8 cellular contexts compared by ENCODE assay signal in the genomic region with DNA sequence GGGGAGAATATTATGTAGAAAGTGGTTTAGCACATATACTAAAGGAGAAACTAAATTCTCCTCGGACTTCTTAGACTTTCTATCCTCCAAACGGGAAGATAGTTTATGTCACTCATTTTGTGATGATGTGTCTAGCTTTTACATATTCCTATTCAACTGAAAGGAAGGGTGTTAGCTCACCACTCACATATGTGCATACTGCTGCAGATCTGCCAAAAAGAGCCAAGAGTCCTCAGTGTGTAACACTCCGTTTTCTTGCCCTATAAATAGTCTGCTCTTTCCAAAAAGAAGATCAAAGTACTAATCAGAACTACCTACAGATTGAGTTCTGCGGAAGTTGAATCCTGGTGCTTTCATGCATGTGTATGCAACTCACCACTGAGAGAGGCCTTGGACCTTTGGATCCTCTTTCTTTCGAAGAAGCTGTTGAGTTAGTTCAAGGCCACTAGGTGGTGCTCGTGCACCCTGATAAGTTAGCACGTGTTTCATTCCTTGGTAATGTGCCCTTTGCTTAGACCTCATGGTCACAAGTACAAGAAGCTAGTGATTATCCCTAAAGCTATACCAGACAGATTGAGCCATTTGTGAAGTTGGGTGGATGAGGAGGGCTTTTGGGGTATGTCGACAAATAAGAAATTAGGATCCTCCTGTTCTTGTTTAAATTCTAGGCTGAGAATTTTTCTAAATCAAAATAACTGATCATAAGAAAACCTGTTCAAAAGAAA. TPM values are rescaled to one million over a fixed set of nuclear protein-coding genes. Genes with fewer than 3 reads are reported as not detected.
A peak's percentile ranks its signal among the peaks of the same experiment; 100 is the strongest.
DNase-seq lines count a peak whose midpoint lies in the region; ATAC-seq and TF ChIP-seq lines count a peak whose summit lies in the region.

No MANE protein-coding gene starts in this region.

- ATAC-seq in GM19438 (IDR thresholded peaks at IDR 0.05; ENCODE audit: low read depth, unreplicated experiment): peak; percentile 97
- peak; percentile 88 for ATAC-seq in HG03521 (IDR thresholded peaks at IDR 0.05; ENCODE audit: unreplicated experiment)

- TF ChIP-seq CTCF in coronary artery (IDR thresholded peaks at IDR 0.05) (peak; percentile 51), liver (IDR thresholded peaks at IDR 0.05; ENCODE audit: low read depth, low read length, missing input control) (peak; percentile 85)

- peak overlapping the region in 6 of 7 donors; percentile 3 to 67 (median 31) for H3K27ac Mint-ChIP-seq in CD4-positive, alpha-beta memory T cell
- H3K27ac Mint-ChIP-seq in activated CD4-positive, alpha-beta T cell treated with anti-CD3 and anti-CD28 coated beads, Interleukin-2, amount 10 ng/mL, durations not matched to agents 24 days and 14 days: peak overlapping the region; percentile 55

- H3K36me3 Mint-ChIP-seq in CD4-positive, alpha-beta memory T cell: no peaks in the 10 kb centered on the region
- H3K36me3 Mint-ChIP-seq in activated CD4-positive, alpha-beta T cell treated with anti-CD3 and anti-CD28 coated beads, Interleukin-2, amount 10 ng/mL, durations not matched to agents 24 days and 14 days (ENCODE audit: low read depth): peaks cover 4% of the 10 kb centered on the region

- H3K27ac ChIP-seq in CD4-positive, alpha-beta memory T cell (ENCODE audit: low read depth, low read length): no peak overlapping the region
- H3K27ac ChIP-seq in coronary artery (no peak overlapping the region), liver (ENCODE audit: low read depth in 1 of 2, low read length in 2 of 2) (no peak overlapping the region)

- H3K4me3 ChIP-seq in CD4-positive, alpha-beta memory T cell (ENCODE audit: low read length in 2 of 2): no peak overlapping the region
- H3K4me3 ChIP-seq in coronary artery: no peak overlapping the region
- no peak overlapping the region for H3K4me3 ChIP-seq in liver (ENCODE audit: low read depth in 1 of 3, low read length in 3 of 3)

- peak overlapping the region in 1 of 2 donors; percentile 12 for H3K9ac ChIP-seq in liver (ENCODE audit: low read depth in 1 of 2, low read length in 2 of 2)

- H3K4me3 Mint-ChIP-seq in CD4-positive, alpha-beta memory T cell: no peak overlapping the region
- no peak overlapping the region for H3K4me3 Mint-ChIP-seq in activated CD4-positive, alpha-beta T cell treated with anti-CD3 and anti-CD28 coated beads, Interleukin-2, amount 10 ng/mL, durations not matched to agents 24 days and 14 days

- H3K27me3 ChIP-seq in CD4-positive, alpha-beta memory T cell (ENCODE audit: insufficient read depth, low read length): no peaks in the 10 kb centered on the region
- no peaks in the 10 kb centered on the region for H3K27me3 ChIP-seq in liver (ENCODE audit: control insufficient read depth in 4 of 4, insufficient read depth in 4 of 4, low read length in 3 of 4)

- POLR2A ChIA-PET in CD4-positive, alpha-beta memory T cell (lab: Charles Lee; ENCODE audit: partially characterized antibody): interaction anchor here (0.5 to 3.4 kb wide), 13 partner anchors 9 to 1403 kb away, joined by 3 to 34 read pairs (median 4); partner anchors contain the start of gene RALA

- intact Hi-C loops in CD4-positive, alpha-beta memory T cell (cut with micrococcal nuclease): loop anchor here (1.0 to 5.0 kb wide), 8 partner anchors 9 to 472 kb away; partner anchors contain the start of genes CDK13 and RALA
- intact Hi-C loops in activated CD4-positive, alpha-beta T cell treated with anti-CD3 and anti-CD28 coated beads, Interleukin-2, amount 10 ng/mL, durations not matched to agents 24 days and 14 days (cut with micrococcal nuclease): loop anchor here (1.0 kb wide), 3 partner anchors 162 to 472 kb away; no protein-coding TSS in a partner anchor

- H3K4me1 ChIP-seq in CD4-positive, alpha-beta memory T cell (ENCODE audit: insufficient read depth, low read length): no peaks in the 10 kb centered on the region
- no peaks in the 10 kb centered on the region for H3K4me1 ChIP-seq in liver (ENCODE audit: control insufficient read depth in 4 of 4, insufficient read depth in 4 of 4, low read length in 3 of 4)

- peaks cover 0 to 6% (median 6%) of the 10 kb centered on the region in 4 donors for H3K4me1 Mint-ChIP-seq in CD4-positive, alpha-beta memory T cell
- peaks cover 13% of the 10 kb centered on the region for H3K4me1 Mint-ChIP-seq in activated CD4-positive, alpha-beta T cell treated with anti-CD3 and anti-CD28 coated beads, Interleukin-2, amount 10 ng/mL, durations not matched to agents 24 days and 14 days

- H3K9me3 Mint-ChIP-seq in CD4-positive, alpha-beta memory T cell: no peaks in the 10 kb centered on the region
- H3K9me3 Mint-ChIP-seq in activated CD4-positive, alpha-beta T cell treated with anti-CD3 and anti-CD28 coated beads, Interleukin-2, amount 10 ng/mL, durations not matched to agents 24 days and 14 days: no peaks in the 10 kb centered on the region

- 15% methylated on average over 8 of the region's 8 CpGs for WGBS in liver

- CTCF ChIA-PET in CD4-positive, alpha-beta memory T cell (lab: Charles Lee; ENCODE audit: partially characterized antibody): interaction anchor here (0.6 to 11.4 kb wide), 44 partner anchors 9 to 474 kb away, joined by 3 to 748 read pairs (median 6); partner anchors contain the start of genes RALA and YAE1

- no peaks in the 10 kb centered on the region for H3K36me3 ChIP-seq in CD4-positive, alpha-beta memory T cell (ENCODE audit: insufficient read depth, low read length)
- H3K36me3 ChIP-seq in liver (ENCODE audit: control insufficient read depth in 4 of 4, insufficient read depth in 3 of 4, low read depth in 1 of 4, low read length in 3 of 4): peaks cover 0 to 1% (median 0%) of the 10 kb centered on the region in 4 donors

- TF ChIP-seq RAD21 in liver (IDR thresholded peaks at IDR 0.05): peak; percentile 98

- H3K27me3 Mint-ChIP-seq in CD4-positive, alpha-beta memory T cell: no peaks in the 10 kb centered on the region
- H3K27me3 Mint-ChIP-seq in activated CD4-positive, alpha-beta T cell treated with anti-CD3 and anti-CD28 coated beads, Interleukin-2, amount 10 ng/mL, durations not matched to agents 24 days and 14 days: no peaks in the 10 kb centered on the region

- DNase-seq in CD4-positive, alpha-beta memory T cell: peak; percentile 69 to 78 (median 73)
- DNase-seq in NCI-H526 treated with DMSO at 0.1 percent for 48 hours (lab: John Stamatoyannopoulos, UW) (peak; percentile 84), coronary artery (ENCODE audit: low spot score) (no peak)
- DNase-seq in activated CD4-positive, alpha-beta T cell treated with anti-CD3 and anti-CD28 coated beads, Interleukin-2, amount 10 ng/mL, durations not matched to agents 24 days and 14 days: peak; percentile 92
- peak; percentile 69 for DNase-seq in stimulated activated CD8-positive, alpha-beta memory T cell treated with anti-CD3 and anti-CD28 coated beads, Interleukin-12 subunit alpha, Interleukin-12 subunit beta, amount 100 ng/mL, for 1 hour (ENCODE audit: low read depth)

- no peaks in the 10 kb centered on the region for H3K9me3 ChIP-seq in CD4-positive, alpha-beta memory T cell (ENCODE audit: control insufficient read depth in 1 of 2, low read length in 2 of 2)
- H3K9me3 ChIP-seq in liver (ENCODE audit: control insufficient read depth in 4 of 4, low read length in 3 of 4): no peaks in the 10 kb centered on the region

TF ChIP-seq in liver, 16 proteins besides CTCF, POLR2A, EP300 and RAD21 (continues in another document):
- TF ChIP-seq RXRA (IDR thresholded peaks at IDR 0.05) (peak in 1 of 2 donors; percentile 47), JUND (IDR thresholded peaks at IDR 0.05) (peak in 1 of 2 donors; percentile 41), HNF4A (conservative IDR thresholded peaks at IDR 0.05) (peak; percentile 88 to 92), NR2F2 (IDR thresholded peaks at IDR 0.05) (peak; percentile 19), SP1 (IDR thresholded peaks at IDR 0.05) (peak; percentile 23), HNF4G (IDR thresholded peaks at IDR 0.05) (peak; percentile 77), FOXA1 (IDR thresholded peaks at IDR 0.05) (peak; percentile 60), FOXA2 (IDR thresholded peaks at IDR 0.05) (no peak), TAF1 (conservative IDR thresholded peaks at IDR 0.05) (no peak), ATF3 (IDR thresholded peaks at IDR 0.05) (no peak), GABPA (IDR thresholded peaks at IDR 0.05 in 1 of 2, conservative IDR thresholded peaks at IDR 0.05 in 1 of 2) (peak in 1 of 2 donors; percentile 46)
- TF ChIP-seq, protein P1, sequence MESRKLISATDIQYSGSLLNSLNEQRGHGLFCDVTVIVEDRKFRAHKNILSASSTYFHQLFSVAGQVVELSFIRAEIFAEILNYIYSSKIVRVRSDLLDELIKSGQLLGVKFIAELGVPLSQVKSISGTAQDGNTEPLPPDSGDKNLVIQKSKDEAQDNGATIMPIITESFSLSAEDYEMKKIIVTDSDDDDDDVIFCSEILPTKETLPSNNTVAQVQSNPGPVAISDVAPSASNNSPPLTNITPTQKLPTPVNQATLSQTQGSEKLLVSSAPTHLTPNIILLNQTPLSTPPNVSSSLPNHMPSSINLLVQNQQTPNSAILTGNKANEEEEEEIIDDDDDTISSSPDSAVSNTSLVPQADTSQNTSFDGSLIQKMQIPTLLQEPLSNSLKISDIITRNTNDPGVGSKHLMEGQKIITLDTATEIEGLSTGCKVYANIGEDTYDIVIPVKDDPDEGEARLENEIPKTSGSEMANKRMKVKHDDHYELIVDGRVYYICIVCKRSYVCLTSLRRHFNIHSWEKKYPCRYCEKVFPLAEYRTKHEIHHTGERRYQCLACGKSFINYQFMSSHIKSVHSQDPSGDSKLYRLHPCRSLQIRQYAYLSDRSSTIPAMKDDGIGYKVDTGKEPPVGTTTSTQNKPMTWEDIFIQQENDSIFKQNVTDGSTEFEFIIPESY (IDR thresholded peaks at IDR 0.05): no peak
- TF ChIP-seq, protein P2, sequence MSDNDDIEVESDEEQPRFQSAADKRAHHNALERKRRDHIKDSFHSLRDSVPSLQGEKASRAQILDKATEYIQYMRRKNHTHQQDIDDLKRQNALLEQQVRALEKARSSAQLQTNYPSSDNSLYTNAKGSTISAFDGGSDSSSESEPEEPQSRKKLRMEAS (IDR thresholded peaks at IDR 0.05): peak; percentile 62

RNA-seq across cellular contexts. Expression of gene YAE1, which starts 14.1 kb away (rescaled TPM):
- total RNA-seq in CD4-positive, alpha-beta memory T cell: 10 to 100 TPM; 23.4 to 27.5 TPM
- 10 to 100 TPM; 13.1 to 17.8 TPM for polyA plus RNA-seq in CD4-positive, alpha-beta memory T cell
- total RNA-seq in activated CD4-positive, alpha-beta T cell treated with anti-CD3 and anti-CD28 coated beads, Interleukin-2, amount 10 ng/mL, durations not matched to agents 24 days and 14 days: 14.2 and 14.3 TPM in 2 replicates
- 10 to 100 TPM in 1 of 2 donors, 1 to 10 TPM in 1; 9.4 to 12.0 TPM for total RNA-seq in liver
- 10 to 100 TPM in 1 of 2 donors, 1 to 10 TPM in 1; 6.7 to 10.4 TPM for polyA plus RNA-seq in liver

RNA-seq across cellular contexts. Expression of gene RALA, which starts 43.1 kb away (rescaled TPM):
- 10 to 100 TPM; 46.3 to 47.7 TPM for total RNA-seq in CD4-positive, alpha-beta memory T cell
- polyA plus RNA-seq in CD4-positive, alpha-beta memory T cell: 10 to 100 TPM; 31.6 to 50.5 TPM
- total RNA-seq in activated CD4-positive, alpha-beta T cell treated with anti-CD3 and anti-CD28 coated beads, Interleukin-2, amount 10 ng/mL, durations not matched to agents 24 days and 14 days: 35.5 and 37.0 TPM in 2 replicates
- 1 to 10 TPM; 5.7 to 8.3 TPM for total RNA-seq in liver
- polyA plus RNA-seq in liver: 10 to 100 TPM; 10.1 to 18.8 TPM
